ENCODE assay signal across 12 cellular contexts in the genomic region with DNA sequence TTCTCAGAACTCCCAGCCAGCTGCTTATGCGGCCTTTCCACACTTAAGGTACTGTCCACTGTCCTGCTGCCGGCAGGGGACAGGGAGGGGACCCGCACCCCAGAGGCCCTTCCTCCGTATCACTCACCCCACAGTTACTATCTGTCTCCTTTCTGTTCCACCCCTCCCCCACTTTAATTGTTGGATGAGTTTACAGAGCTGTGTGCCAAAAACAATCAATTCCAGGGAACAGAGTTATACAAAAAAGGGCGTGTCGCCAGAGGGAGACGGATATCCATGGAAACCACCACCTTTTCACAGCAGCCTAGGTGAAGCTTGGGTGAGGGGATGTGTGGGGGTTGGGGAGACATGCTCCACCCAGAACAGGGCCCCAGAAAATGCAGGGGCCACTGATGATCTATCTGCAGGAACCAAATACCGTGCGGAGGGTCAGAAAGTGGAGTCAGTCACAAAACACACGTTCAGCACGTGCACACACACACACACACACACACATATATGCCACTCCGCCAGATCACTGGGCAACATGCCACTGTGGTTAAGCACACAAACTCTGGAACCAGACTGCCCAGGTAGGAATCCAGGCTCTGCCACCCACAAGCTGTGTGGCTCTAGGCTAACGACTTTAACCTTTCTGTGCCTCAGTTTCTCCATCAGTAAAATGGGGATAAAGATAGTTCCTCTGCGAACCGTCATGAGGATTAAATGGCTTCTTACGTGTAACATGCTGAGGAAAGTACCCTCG. TPM values are rescaled to one million over a fixed set of nuclear protein-coding genes. Genes with fewer than 3 reads are reported as not detected.
DNase-seq lines count a peak whose midpoint lies in the region; ATAC-seq and TF ChIP-seq lines count a peak whose summit lies in the region.
"Had no signal": no experiment of that assay in that cellular context is flagged by ENCODE, and none has a peak within 500 bp of the region (broad histone marks: within the 10 kb centered on the region; RNA-seq: fewer than 3 reads in every experiment).

No MANE protein-coding gene starts in this region.

- H3K27me3 Mint-ChIP-seq in activated CD8-positive, alpha-beta T cell treated with anti-CD3 and anti-CD28 coated beads, Interleukin-2, amount 10 ng/mL, durations not matched to agents 7 days and 5 days (ENCODE audit: low read depth): no peaks in the 10 kb centered on the region
- H3K27me3 Mint-ChIP-seq: activated naive CD8-positive, alpha-beta T cell treated with anti-CD3 and anti-CD28 coated beads, Interleukin-2, amount 10 ng/mL, durations not matched to agents 7 days and 5 days; dendritic cell treated with granulocyte-macrophage colony-stimulating factor and Interleukin-4, amounts not matched to agents 40 ng/mL and 50 ng/mL, for 4 days had no signal

- TF ChIP-seq CTCF in heart left ventricle (IDR thresholded peaks at IDR 0.05): no peak
- no peak for TF ChIP-seq CTCF in liver (IDR thresholded peaks at IDR 0.05; ENCODE audit: low read depth, low read length, missing input control)

- no peak overlapping the region for H3K4me3 Mint-ChIP-seq in activated CD8-positive, alpha-beta T cell treated with anti-CD3 and anti-CD28 coated beads, Interleukin-2, amount 10 ng/mL, durations not matched to agents 7 days and 5 days
- H3K4me3 Mint-ChIP-seq: activated CD8-positive, alpha-beta memory T cell treated with anti-CD3 and anti-CD28 coated beads, Interleukin-2, amount 10 ng/mL, durations not matched to agents 7 days and 5 days; activated naive CD8-positive, alpha-beta T cell treated with anti-CD3 and anti-CD28 coated beads, Interleukin-2, amount 10 ng/mL, durations not matched to agents 7 days and 5 days; dendritic cell treated with granulocyte-macrophage colony-stimulating factor and Interleukin-4, amounts not matched to agents 40 ng/mL and 50 ng/mL, for 4 days had no signal

- H3K4me1 Mint-ChIP-seq in activated CD8-positive, alpha-beta T cell treated with anti-CD3 and anti-CD28 coated beads, Interleukin-2, amount 10 ng/mL, durations not matched to agents 7 days and 5 days (ENCODE audit: low read depth): no peaks in the 10 kb centered on the region
- H3K4me1 Mint-ChIP-seq: activated CD8-positive, alpha-beta memory T cell treated with anti-CD3 and anti-CD28 coated beads, Interleukin-2, amount 10 ng/mL, durations not matched to agents 7 days and 5 days; activated naive CD8-positive, alpha-beta T cell treated with anti-CD3 and anti-CD28 coated beads, Interleukin-2, amount 10 ng/mL, durations not matched to agents 7 days and 5 days had no signal

- H3K9me3 ChIP-seq in heart left ventricle: no peaks in the 10 kb centered on the region
- H3K9me3 ChIP-seq in liver (ENCODE audit: control insufficient read depth in 4 of 4, low read length in 3 of 4): no peaks in the 10 kb centered on the region
- H3K9me3 ChIP-seq: thoracic aorta had no signal

- peak; percentile 7 to 26 (median 17) for ATAC-seq in heart left ventricle
- no peak for ATAC-seq in GM21381 (IDR thresholded peaks at IDR 0.05; ENCODE audit: unreplicated experiment)
- ATAC-seq in activated CD8-positive, alpha-beta T cell treated with anti-CD3 and anti-CD28 coated beads, Interleukin-2, amount 10 ng/mL, durations not matched to agents 7 days and 5 days: no peak
- ATAC-seq: activated CD8-positive, alpha-beta memory T cell treated with anti-CD3 and anti-CD28 coated beads, Interleukin-2, amount 10 ng/mL, durations not matched to agents 7 days and 5 days had no signal

- H3K9ac ChIP-seq in liver (ENCODE audit: low read depth in 1 of 2, low read length in 2 of 2): no peak overlapping the region

- TF ChIP-seq RAD21 in liver (IDR thresholded peaks at IDR 0.05): peak in 1 of 2 donors; percentile 25

- H3K27ac ChIP-seq in heart left ventricle (peak overlapping the region in 9 of 12 donors; percentile 4 to 86 (median 39)), liver (ENCODE audit: low read depth in 1 of 2, low read length in 2 of 2) (no peak overlapping the region)
- H3K27ac ChIP-seq: thoracic aorta had no signal

- CTCF ChIA-PET in activated CD8-positive, alpha-beta T cell treated with anti-CD3 and anti-CD28 coated beads, Interleukin-2, amount 10 ng/mL, durations not matched to agents 7 days and 5 days (lab: Charles Lee): no interaction called here

- H3K27ac Mint-ChIP-seq in activated CD8-positive, alpha-beta T cell treated with anti-CD3 and anti-CD28 coated beads, Interleukin-2, amount 10 ng/mL, durations not matched to agents 7 days and 5 days: no peak overlapping the region
- H3K27ac Mint-ChIP-seq: activated CD8-positive, alpha-beta memory T cell treated with anti-CD3 and anti-CD28 coated beads, Interleukin-2, amount 10 ng/mL, durations not matched to agents 7 days and 5 days; activated naive CD8-positive, alpha-beta T cell treated with anti-CD3 and anti-CD28 coated beads, Interleukin-2, amount 10 ng/mL, durations not matched to agents 7 days and 5 days; dendritic cell treated with granulocyte-macrophage colony-stimulating factor and Interleukin-4, amounts not matched to agents 40 ng/mL and 50 ng/mL, for 4 days had no signal

- H3K9me3 Mint-ChIP-seq in activated CD8-positive, alpha-beta T cell treated with anti-CD3 and anti-CD28 coated beads, Interleukin-2, amount 10 ng/mL, durations not matched to agents 7 days and 5 days (ENCODE audit: insufficient read depth): no peaks in the 10 kb centered on the region
- H3K9me3 Mint-ChIP-seq: activated naive CD8-positive, alpha-beta T cell treated with anti-CD3 and anti-CD28 coated beads, Interleukin-2, amount 10 ng/mL, durations not matched to agents 7 days and 5 days; dendritic cell treated with granulocyte-macrophage colony-stimulating factor and Interleukin-4, amounts not matched to agents 40 ng/mL and 50 ng/mL, for 4 days had no signal

- no peak for TF ChIP-seq POLR2A in heart left ventricle (IDR thresholded peaks at IDR 0.05)

- H3K36me3 Mint-ChIP-seq in activated CD8-positive, alpha-beta T cell treated with anti-CD3 and anti-CD28 coated beads, Interleukin-2, amount 10 ng/mL, durations not matched to agents 7 days and 5 days (ENCODE audit: low read depth): no peaks in the 10 kb centered on the region
- H3K36me3 Mint-ChIP-seq: activated CD8-positive, alpha-beta memory T cell treated with anti-CD3 and anti-CD28 coated beads, Interleukin-2, amount 10 ng/mL, durations not matched to agents 7 days and 5 days; activated naive CD8-positive, alpha-beta T cell treated with anti-CD3 and anti-CD28 coated beads, Interleukin-2, amount 10 ng/mL, durations not matched to agents 7 days and 5 days had no signal

- intact Hi-C loops in heart left ventricle (cut with DNase I) (no loop called here), cardiac septum (cut with DNase I) (no loop called here)

- DNase-seq in heart left ventricle (no peak), cardiac septum (ENCODE audit: low spot score) (no peak), astrocyte of the hippocampus (ENCODE audit: low read depth, low spot score) (peak; percentile 50), GM19238 (ENCODE audit: insufficient read length, low spot score) (no peak)
- no peak for DNase-seq in activated T-cell treated with anti-CD3 and anti-CD28 coated beads, Interleukin-2, amount 50 U/mL, for 1 hour
- no peak for DNase-seq in activated CD8-positive, alpha-beta T cell treated with anti-CD3 and anti-CD28 coated beads, Interleukin-2, amount 10 ng/mL, durations not matched to agents 7 days and 5 days
- DNase-seq: activated CD8-positive, alpha-beta memory T cell treated with anti-CD3 and anti-CD28 coated beads, Interleukin-2, amount 10 ng/mL, durations not matched to agents 7 days and 5 days; activated naive CD8-positive, alpha-beta T cell treated with anti-CD3 and anti-CD28 coated beads, Interleukin-2, amount 10 ng/mL, durations not matched to agents 7 days and 5 days had no signal

- H3K36me3 ChIP-seq in heart left ventricle: no peaks in the 10 kb centered on the region
- no peaks in the 10 kb centered on the region for H3K36me3 ChIP-seq in liver (ENCODE audit: control insufficient read depth in 4 of 4, insufficient read depth in 3 of 4, low read depth in 1 of 4, low read length in 3 of 4)
- H3K36me3 ChIP-seq: thoracic aorta had no signal

- WGBS in heart left ventricle, 4 donors: 37 to 42% (median 39%) methylated on average over 17 of the region's 17 CpGs
- WGBS in liver: 46% methylated on average over 17 of the region's 17 CpGs

- peaks cover 3 to 80% (median 59%) of the 10 kb centered on the region in 12 donors for H3K4me1 ChIP-seq in heart left ventricle
- peaks cover 2 to 26% (median 18%) of the 10 kb centered on the region in 4 donors for H3K4me1 ChIP-seq in liver (ENCODE audit: control insufficient read depth in 4 of 4, insufficient read depth in 4 of 4, low read length in 3 of 4)

- POLR2A ChIA-PET in activated CD8-positive, alpha-beta T cell treated with anti-CD3 and anti-CD28 coated beads, Interleukin-2, amount 10 ng/mL, durations not matched to agents 7 days and 5 days (lab: Charles Lee): no interaction called here

- no peaks in the 10 kb centered on the region for H3K27me3 ChIP-seq in heart left ventricle
- H3K27me3 ChIP-seq in liver (ENCODE audit: control insufficient read depth in 4 of 4, insufficient read depth in 4 of 4, low read length in 3 of 4): no peaks in the 10 kb centered on the region

- no peak overlapping the region for H3K4me3 ChIP-seq in heart left ventricle
- H3K4me3 ChIP-seq in liver (ENCODE audit: low read depth in 1 of 3, low read length in 3 of 3): no peak overlapping the region
- H3K4me3 ChIP-seq: thoracic aorta had no signal

TF ChIP-seq in liver, 16 proteins besides CTCF, POLR2A, EP300 and RAD21 (continues in another document):
- TF ChIP-seq SP1 (IDR thresholded peaks at IDR 0.05): no peak
- no peak for TF ChIP-seq FOXA2 (IDR thresholded peaks at IDR 0.05)
- TF ChIP-seq YY1 (IDR thresholded peaks at IDR 0.05): no peak
- TF ChIP-seq RXRA (IDR thresholded peaks at IDR 0.05): peak; percentile 21 to 42
- TF ChIP-seq HNF4A (conservative IDR thresholded peaks at IDR 0.05): peak; percentile 36 to 42

RNA-seq across cellular contexts. Expression of gene CASZ1, which starts 30.5 kb away (rescaled TPM):
- total RNA-seq in heart left ventricle: 10 to 100 TPM; 39.5 to 84.9 (median 63.2) TPM
- 10 to 100 TPM; 28.8 to 50.0 TPM for polyA plus RNA-seq in heart left ventricle
- 82.0 TPM for total RNA-seq in cardiac septum
- 1 to 10 TPM; 1.6 to 3.5 TPM for total RNA-seq in liver
- 1 to 10 TPM; 1.0 to 2.3 TPM for polyA plus RNA-seq in liver
- total RNA-seq in activated CD8-positive, alpha-beta T cell treated with anti-CD3 and anti-CD28 coated beads, Interleukin-2, amount 10 ng/mL, durations not matched to agents 7 days and 5 days: 10 to 100 TPM in 1 of 2 experiments, 1 to 10 TPM in 1; 9.9 to 10.2 TPM

Comparison
In these comparisons a context has a peak if more than half of its experiments do, and no peak if none do; other contexts are left out.
1. ATAC-seq: peak in heart left ventricle (4 of 4); none in GM21381 (single experiment) and activated CD8-positive, alpha-beta T cell treated with anti-CD3 and anti-CD28 coated beads, Interleukin-2, amount 10 ng/mL, durations not matched to agents 7 days and 5 days (single experiment).
2. H3K27ac ChIP-seq: peak in heart left ventricle (9 of 12); none in liver (0 of 2).